Comparison of ENCODE assay signal across 16 cellular contexts in genomic region chr16:71637398-71637797, GRCh38. TPM values are rescaled to one million over a fixed set of nuclear protein-coding genes. Genes with fewer than 3 reads are reported as not detected.
DNase-seq lines count a peak whose midpoint lies in the region; ATAC-seq, FAIRE-seq and TF ChIP-seq lines count a peak whose summit lies in the region.
"Had no signal": no experiment of that assay in that cellular context is flagged by ENCODE, and none has a peak within 500 bp of the region (broad histone marks: within the 10 kb centered on the region; RNA-seq: fewer than 3 reads in every experiment).

No MANE protein-coding gene starts in this region.

- H3K27ac ChIP-seq in GM23338 (ENCODE audit: low read depth) (peak overlapping the region; percentile 48; the same call in 1 of the 2 replicates), astrocyte (ENCODE audit: low read depth, low read length) (peak overlapping the region; percentile 40)
- H3K27ac ChIP-seq: thoracic aorta, VCaP had no signal

- intact Hi-C loops in left ventricle myocardium superior (cut with micrococcal nuclease): no loop called here

- H2AFZ ChIP-seq in GM23338 (no peak overlapping the region), astrocyte (ENCODE audit: low read depth, low read length) (no peak overlapping the region)

- H3K36me3 Mint-ChIP-seq in GM23338 (ENCODE audit: low read depth) (peaks cover 34% of the 10 kb centered on the region), astrocyte (ENCODE audit: low read depth, unreplicated experiment) (peaks cover 15% of the 10 kb centered on the region)

- ATAC-seq in GM23338 (peak; percentile 89), left ventricle myocardium superior (peak; percentile 64), HG02870 (IDR thresholded peaks at IDR 0.05; ENCODE audit: unreplicated experiment) (no peak)
- ATAC-seq: left lobe of liver, SK-N-SH treated with all-trans-retinoic acid at 6 μM for 48 hours had no signal

- no peaks in the 10 kb centered on the region for H3F3A ChIP-seq in GM23338 (replicated peaks; ENCODE audit: low read depth)

- H3K4me1 ChIP-seq in GM23338 (ENCODE audit: insufficient read depth): no peaks in the 10 kb centered on the region
- H3K4me1 ChIP-seq in astrocyte (ENCODE audit: insufficient read depth, low read length): peaks cover 7% of the 10 kb centered on the region
- H3K4me1 ChIP-seq in skeletal muscle satellite cell (ENCODE audit: control insufficient read depth, insufficient read depth, low read length): no peaks in the 10 kb centered on the region

- H4K20me1 ChIP-seq in GM23338 (replicated peaks; ENCODE audit: insufficient read depth) (peaks cover 8% of the 10 kb centered on the region; the same call in 1 of the 2 replicates), astrocyte (ENCODE audit: insufficient read depth, low read length) (no peaks in the 10 kb centered on the region)

- no peaks in the 10 kb centered on the region for H3K9me2 ChIP-seq in GM23338 (ENCODE audit: insufficient read depth)

- H3K27me3 Mint-ChIP-seq in GM23338 (ENCODE audit: insufficient read depth, low read depth, poor library complexity) (peaks cover 6% of the 10 kb centered on the region), astrocyte (ENCODE audit: low read depth, unreplicated experiment) (no peaks in the 10 kb centered on the region)
- H3K27me3 Mint-ChIP-seq: activated naive CD8-positive, alpha-beta T cell treated with anti-CD3 and anti-CD28 coated beads for 36 hours had no signal

- H3K4me2 ChIP-seq in GM23338 (no peak overlapping the region), astrocyte (ENCODE audit: low read length) (peak overlapping the region; percentile 48), skeletal muscle satellite cell (ENCODE audit: low read length) (peak overlapping the region; percentile 11)

- no peaks in the 10 kb centered on the region for H3K9me3 Mint-ChIP-seq in GM23338
- peaks cover 3% of the 10 kb centered on the region for H3K9me3 Mint-ChIP-seq in astrocyte (ENCODE audit: unreplicated experiment)
- H3K9me3 Mint-ChIP-seq: activated naive CD8-positive, alpha-beta T cell treated with anti-CD3 and anti-CD28 coated beads for 36 hours had no signal

- H3K4me3 Mint-ChIP-seq in GM23338 (no peak overlapping the region), astrocyte (ENCODE audit: unreplicated experiment) (no peak overlapping the region)
- H3K4me3 Mint-ChIP-seq: activated naive CD8-positive, alpha-beta T cell treated with anti-CD3 and anti-CD28 coated beads for 36 hours had no signal

- H3K9me3 ChIP-seq in astrocyte (ENCODE audit: insufficient read depth, low read depth, low read length) (no peaks in the 10 kb centered on the region), skeletal muscle satellite cell (replicated peaks; ENCODE audit: low read length) (no peaks in the 10 kb centered on the region)
- H3K9me3 ChIP-seq: thoracic aorta had no signal

- H3K27ac Mint-ChIP-seq in GM23338 (peak overlapping the region; percentile 77), astrocyte (ENCODE audit: unreplicated experiment) (peak overlapping the region; percentile 75)
- H3K27ac Mint-ChIP-seq: activated naive CD8-positive, alpha-beta T cell treated with anti-CD3 and anti-CD28 coated beads for 36 hours had no signal

- H3K4me3 ChIP-seq in GM23338 (no peak overlapping the region), astrocyte (ENCODE audit: insufficient read depth, low read depth, low read length) (no peak overlapping the region), skeletal muscle satellite cell (ENCODE audit: low read length) (no peak overlapping the region)
- H3K4me3 ChIP-seq: thoracic aorta had no signal

- DNase-seq in GM23338 (ENCODE audit: low spot score) (peak; percentile 69), astrocyte (ENCODE audit: low read depth) (peak; percentile 84), left ventricle myocardium superior (no peak), putamen (ENCODE audit: low spot score) (no peak), retina (no peak)
- DNase-seq: activated CD8-positive, alpha-beta memory T cell treated with anti-CD3 and anti-CD28 coated beads, Interleukin-2, amount 50 U/mL, for 48 hours; activated naive CD8-positive, alpha-beta T cell treated with anti-CD3 and anti-CD28 coated beads for 36 hours; glutamatergic neuron; NCI-H2107; NK-92 treated with Interleukin-12 subunit alpha and Interleukin-12 subunit beta, amount 100 ng/mL, for 24 hours had no signal

- H3K36me3 ChIP-seq in GM23338 (ENCODE audit: insufficient read depth) (peaks cover 17% of the 10 kb centered on the region; the same call in 1 of the 2 replicates), astrocyte (ENCODE audit: insufficient read depth, low read length) (no peaks in the 10 kb centered on the region), skeletal muscle satellite cell (ENCODE audit: insufficient read depth, low read length) (peaks cover 4% of the 10 kb centered on the region)
- H3K36me3 ChIP-seq: thoracic aorta had no signal

- TF ChIP-seq CTCF in GM23338 (conservative IDR thresholded peaks at IDR 0.05; ENCODE audit: low read depth in 2 of 2) (no peak), astrocyte (IDR thresholded peaks at IDR 0.05; ENCODE audit: insufficient read depth, low read depth, low read length) (no peak)

- no peak for FAIRE-seq in astrocyte (lab: Jason Lieb, UNC)

- H3K27me3 ChIP-seq in GM23338 (ENCODE audit: insufficient read depth): no peaks in the 10 kb centered on the region
- no peaks in the 10 kb centered on the region for H3K27me3 ChIP-seq in astrocyte (ENCODE audit: insufficient read depth, low read length)
- H3K27me3 ChIP-seq in skeletal muscle satellite cell (ENCODE audit: control insufficient read depth, insufficient read depth, low read length): no peaks in the 10 kb centered on the region

- H3K9ac ChIP-seq in astrocyte (ENCODE audit: low read length): peak overlapping the region; percentile 1
- H3K9ac ChIP-seq in skeletal muscle satellite cell (ENCODE audit: low read depth, low read length): no peak overlapping the region

- H3K4me1 Mint-ChIP-seq in GM23338: peaks cover 23% of the 10 kb centered on the region
- peaks cover 9% of the 10 kb centered on the region for H3K4me1 Mint-ChIP-seq in astrocyte (ENCODE audit: low read depth, unreplicated experiment)
- H3K4me1 Mint-ChIP-seq: activated naive CD8-positive, alpha-beta T cell treated with anti-CD3 and anti-CD28 coated beads for 36 hours had no signal

- no peaks in the 10 kb centered on the region for H3K79me2 ChIP-seq in GM23338 (replicated peaks; ENCODE audit: insufficient read depth)
- no peaks in the 10 kb centered on the region for H3K79me2 ChIP-seq in astrocyte (ENCODE audit: insufficient read depth, low read length)

TF ChIP-seq in GM23338, 12 proteins besides CTCF, POLR2A, EP300 and RAD21 (continues in another document):
- TF ChIP-seq POLR2AphosphoS5 (IDR thresholded peaks at IDR 0.05; ENCODE audit: low read depth): no peak
- no peak for TF ChIP-seq ZNF114 (CRISPR knock-in tag; IDR thresholded peaks at IDR 0.05)

RNA-seq across cellular contexts. Expression of gene MARVELD3, which starts 11.4 kb away (rescaled TPM):
- total RNA-seq in GM23338 (2014; rRNA removed; shearing (Covaris generic)): 25.1 and 32.7 TPM in 2 replicates
- 21.0 and 23.4 TPM in 2 replicates for polyA plus RNA-seq in GM23338 (2016; fragmentation: Nextera tagmentation; extraction: Ambion mirVana)
- total RNA-seq in astrocyte (0.89 and 1.4 TPM in 2 replicates), left ventricle myocardium superior (not detected)
- not detected in 2 replicates for total RNA-seq in skeletal muscle satellite cell (2012; rRNA removed)
- total RNA-seq: activated naive CD8-positive, alpha-beta T cell treated with anti-CD3 and anti-CD28 coated beads for 36 hours; thoracic aorta had no signal

Comparison
In these comparisons a context has a peak if more than half of its experiments do, and no peak if none do; other contexts are left out.
1. DNase-seq: peak in GM23338 (single experiment) and astrocyte (single experiment); none in left ventricle myocardium superior (single experiment), putamen (single experiment) and retina (single experiment).
2. RNA of gene MARVELD3, which starts 11.4 kb away (total RNA-seq): 25.1 to 32.7 TPM in GM23338; 0.89 to 1.4 TPM in astrocyte and not detected in left ventricle myocardium superior (single experiment); every median in the first group is over 10 times any median in the second.